19 cellular contexts compared by ENCODE assay signal in the genomic region with DNA sequence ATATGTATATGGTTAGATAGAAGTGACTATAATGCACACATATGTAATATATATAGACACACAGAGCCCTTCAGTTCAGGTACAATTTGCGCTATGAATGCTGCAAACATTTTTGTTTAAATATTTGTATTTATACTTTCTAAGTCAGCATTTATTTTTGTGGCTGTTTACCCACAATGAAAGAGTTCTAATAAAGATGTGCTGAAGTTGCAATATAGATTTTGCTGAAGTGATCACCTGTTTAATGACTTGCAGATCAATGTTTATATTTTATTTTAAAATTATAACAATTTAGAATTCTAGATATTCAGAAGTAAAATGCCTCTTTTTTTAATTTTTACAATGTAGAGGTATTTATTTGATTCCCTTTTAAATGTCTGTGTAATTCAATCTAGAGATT. TPM values are rescaled to one million over a fixed set of nuclear protein-coding genes. Genes with fewer than 3 reads are reported as not detected.
A peak's percentile ranks its signal among the peaks of the same experiment; 100 is the strongest.
DNase-seq lines count a peak whose midpoint lies in the region; ATAC-seq, FAIRE-seq and TF ChIP-seq lines count a peak whose summit lies in the region.
"Had no signal": no experiment of that assay in that cellular context is flagged by ENCODE, and none has a peak within 500 bp of the region (broad histone marks: within the 10 kb centered on the region; RNA-seq: fewer than 3 reads in every experiment).

No MANE protein-coding gene starts in this region.

- in situ Hi-C loops in astrocyte of the cerebellum (cut with HindIII; ENCODE audit: low sequenced_read_pairs): no loop called here

- peaks cover 30% of the 10 kb centered on the region for H3K36me3 Mint-ChIP-seq in natural killer cell treated with Interleukin-12 subunit alpha and Interleukin-12 subunit beta and Interleukin-15 and Interleukin-18, amount 100 ng/mL, for 72 hours

- TF ChIP-seq CTCF in astrocyte of the cerebellum (IDR thresholded peaks at IDR 0.05; ENCODE audit: low read depth, low read length, missing control alignments): no peak

- H3K4me3 ChIP-seq in astrocyte of the cerebellum (ENCODE audit: low read depth, low read length): peak overlapping the region; percentile 51

- no peak for ATAC-seq in natural killer cell treated with Interleukin-12 subunit alpha and Interleukin-12 subunit beta and Interleukin-15 and Interleukin-18, amount 100 ng/mL, for 72 hours
- ATAC-seq: Panc1, SK-N-SH treated with all-trans-retinoic acid at 6 μM for 48 hours, T-cell had no signal

- peaks cover 0 to 14% of the 10 kb centered on the region in 2 donors for H3K4me1 Mint-ChIP-seq in natural killer cell treated with Interleukin-12 subunit alpha and Interleukin-12 subunit beta and Interleukin-15 and Interleukin-18, amount 100 ng/mL, for 72 hours (ENCODE audit: low read depth in 2 of 2)

- H3K27ac Mint-ChIP-seq in natural killer cell treated with Interleukin-12 subunit alpha and Interleukin-12 subunit beta and Interleukin-15 and Interleukin-18, amount 100 ng/mL, for 72 hours: no peak overlapping the region
- H3K27ac Mint-ChIP-seq: T-cell had no signal

- peaks cover 12% of the 10 kb centered on the region for H3K9me3 Mint-ChIP-seq in natural killer cell treated with Interleukin-12 subunit alpha and Interleukin-12 subunit beta and Interleukin-15 and Interleukin-18, amount 100 ng/mL, for 72 hours

- no peak overlapping the region for H3K4me3 Mint-ChIP-seq in natural killer cell treated with Interleukin-12 subunit alpha and Interleukin-12 subunit beta and Interleukin-15 and Interleukin-18, amount 100 ng/mL, for 72 hours
- H3K4me3 Mint-ChIP-seq: T-cell had no signal

- FAIRE-seq in islet of Langerhans (lab: Jason Lieb, UNC): peak; percentile 88

- peak; percentile 16 for DNase-seq in NCI-H82 (lab: John Stamatoyannopoulos, UW)
- DNase-seq in NCI-H82 treated with DMSO at 0.1 percent for 48 hours (lab: John Stamatoyannopoulos, UW; ENCODE audit: unreplicated experiment): no peak
- DNase-seq in astrocyte of the cerebellum (ENCODE audit: low read depth): no peak
- DNase-seq in natural killer cell treated with Interleukin-12 subunit alpha and Interleukin-12 subunit beta and Interleukin-15 and Interleukin-18, amount 100 ng/mL, for 72 hours (ENCODE audit: low spot score): no peak
- no peak for DNase-seq in NCI-H345 (lab: John Stamatoyannopoulos, UW)
- DNase-seq in ureter (ENCODE audit: low spot score): no peak
- DNase-seq: BE2C, KBM-7, MM.1S, NCI-H1048, NCI-H146, NCI-H2081, NCI-H748 treated with DMSO at 0.1 percent for 48 hours, SIG-M5, T-cell had no signal

- H3K27me3 Mint-ChIP-seq in natural killer cell treated with Interleukin-12 subunit alpha and Interleukin-12 subunit beta and Interleukin-15 and Interleukin-18, amount 100 ng/mL, for 72 hours: peaks cover 45 to 60% of the 10 kb centered on the region in 2 donors

RNA-seq across cellular contexts. Expression of a gene that starts 3.5 kb away (rescaled TPM):
- not detected for total RNA-seq in natural killer cell treated with Interleukin-12 subunit alpha and Interleukin-12 subunit beta and Interleukin-15 and Interleukin-18, amount 100 ng/mL, for 72 hours
- not detected for total RNA-seq in ureter
- total RNA-seq: A673, T-cell had no signal
